1 cellular context compared by ENCODE assay signal in the genomic region with DNA sequence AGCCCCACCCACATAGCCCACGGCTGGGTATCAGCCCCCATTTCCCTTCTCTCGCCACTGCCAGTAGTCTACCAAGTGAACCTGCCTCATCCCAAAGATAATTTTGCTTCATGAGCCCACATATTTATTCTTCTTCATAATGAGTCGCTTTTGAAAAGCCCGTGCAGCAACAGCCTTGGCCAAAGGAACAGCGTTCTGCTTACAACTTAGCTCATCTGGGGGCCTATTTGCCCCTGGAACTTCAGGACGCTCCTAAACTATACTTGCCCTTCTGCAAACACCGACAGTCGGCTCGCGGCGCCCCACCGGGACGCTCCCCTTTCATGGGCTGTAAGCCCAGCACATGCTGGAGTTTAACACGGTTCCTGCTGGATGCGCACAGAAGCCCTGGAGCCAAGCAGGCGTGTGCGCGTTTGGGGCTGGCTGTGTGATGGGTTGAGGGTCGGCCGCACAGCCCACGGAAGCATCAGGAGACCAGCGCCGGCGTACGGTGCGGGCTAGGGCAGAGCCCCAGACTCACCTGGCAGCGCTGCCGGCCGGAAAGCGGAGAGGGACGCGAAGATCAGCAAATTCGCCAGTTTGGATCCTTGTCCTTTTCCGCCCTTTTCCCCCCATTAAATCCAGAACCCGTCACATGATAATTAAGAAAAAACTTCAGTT.
TF ChIP-seq lines count a peak whose summit lies in the region.

No MANE protein-coding gene starts in this region.

TF ChIP-seq in K562, 482 proteins besides CTCF, POLR2A, EP300 and RAD21 (continued from another document and continues in another):
- TF ChIP-seq TAL1 (IDR thresholded peaks at IDR 0.05) (no peak; the same call in 1 of the 2 replicates), KAT7 (CRISPR knock-in tag; IDR thresholded peaks at IDR 0.05; ENCODE audit: borderline replicate concordance) (no peak), SMARCA5 (IDR thresholded peaks at IDR 0.05) (peak; percentile 41; the same call in 1 of the 2 replicates), RBBP5 (IDR thresholded peaks at IDR 0.05; ENCODE audit: borderline replicate concordance, insufficient read depth, low read length, poor library complexity, severe bottlenecking) (peak; percentile 50), MECOM (CRISPR knock-in tag; IDR thresholded peaks at IDR 0.05) (no peak), EP400 (IDR thresholded peaks at IDR 0.05) (no peak), RBM39 (optimal IDR thresholded peaks at IDR 0.05; ENCODE audit: low read depth, low read length) (no peak), RBM14 (IDR thresholded peaks at IDR 0.05; ENCODE audit: borderline replicate concordance, insufficient read depth, low read depth, low read length) (no peak), NR2F6 (CRISPR knock-in tag; IDR thresholded peaks at IDR 0.05) (0 out of 2 replicates have a peak, but pooled peaks have one; percentile 71), ZNF212 (CRISPR knock-in tag; IDR thresholded peaks at IDR 0.05) (no peak), DMBX1 (CRISPR knock-in tag; IDR thresholded peaks at IDR 0.05; ENCODE audit: borderline replicate concordance) (0 out of 2 replicates have a peak, but pooled peaks have one; percentile 50), TSC22D4 (tag; IDR thresholded peaks at IDR 0.05) (no peak), ARID2 (IDR thresholded peaks at IDR 0.05) (no peak), TAF7 (tag; IDR thresholded peaks at IDR 0.05) (no peak), ZNF77 (CRISPR knock-in tag; IDR thresholded peaks at IDR 0.05) (no peak), FOS (IDR thresholded peaks at IDR 0.05; ENCODE audit: extremely low read depth, insufficient read length) (no peak), ATF1 (CRISPR knock-in tag; IDR thresholded peaks at IDR 0.05) (no peak), ATF1 (tag; IDR thresholded peaks at IDR 0.05) (no peak), KHSRP (IDR thresholded peaks at IDR 0.05) (no peak), ERF (CRISPR knock-in tag; IDR thresholded peaks at IDR 0.05) (peak; percentile 60; the same call in 1 of the 2 replicates), RFX1 (IDR thresholded peaks at IDR 0.05) (no peak), CEBPG (CRISPR knock-in tag; IDR thresholded peaks at IDR 0.05) (no peak), CEBPG (tag; conservative IDR thresholded peaks at IDR 0.05 in 1 of 2, IDR thresholded peaks at IDR 0.05 in 1 of 2) (no peak), BRF1 (IDR thresholded peaks at IDR 0.05; ENCODE audit: borderline replicate concordance, extremely low read depth, insufficient read length) (no peak), KDM5B (IDR thresholded peaks at IDR 0.05; ENCODE audit: insufficient replicate concordance, low read depth, low read length) (no peak), ZNF23 (CRISPR knock-in tag; IDR thresholded peaks at IDR 0.05) (0 out of 2 replicates have a peak, but pooled peaks have one; percentile 12), ZKSCAN3 (CRISPR knock-in tag; IDR thresholded peaks at IDR 0.05) (no peak), RFX7 (CRISPR knock-in tag; IDR thresholded peaks at IDR 0.05) (no peak), ZNF830 (CRISPR knock-in tag; IDR thresholded peaks at IDR 0.05) (0 out of 2 replicates have a peak, but pooled peaks have one; percentile 81), ZNF561 (CRISPR knock-in tag; conservative IDR thresholded peaks at IDR 0.05) (no peak), HMG20A (CRISPR knock-in tag; conservative IDR thresholded peaks at IDR 0.05) (0 out of 2 replicates have a peak, but pooled peaks have one; percentile 49), OTX1 (CRISPR knock-in tag; IDR thresholded peaks at IDR 0.05) (peak; percentile 83; the same call in 1 of the 2 replicates), ESRRA (IDR thresholded peaks at IDR 0.05; ENCODE audit: borderline replicate concordance, low read depth) (no peak), MTA1 (IDR thresholded peaks at IDR 0.05; ENCODE audit: borderline replicate concordance) (no peak), SMAD2 (IDR thresholded peaks at IDR 0.05; ENCODE audit: low read depth, low read length) (no peak), ELF2 (CRISPR knock-in tag; IDR thresholded peaks at IDR 0.05) (peak; percentile 40; the same call in 1 of the 2 replicates), PHB2 (IDR thresholded peaks at IDR 0.05; ENCODE audit: low read depth) (no peak), SAP30 (IDR thresholded peaks at IDR 0.05; ENCODE audit: borderline replicate concordance, insufficient read depth, low read depth, low read length, poor library complexity, severe bottlenecking) (peak; percentile 87), SMAD4 (CRISPR knock-in tag; conservative IDR thresholded peaks at IDR 0.05) (peak; percentile 13), ZNF668 (CRISPR knock-in tag; IDR thresholded peaks at IDR 0.05) (no peak), SNRNP70 (optimal IDR thresholded peaks at IDR 0.05; ENCODE audit: low read depth, low read length) (no peak), RBFOX2 (IDR thresholded peaks at IDR 0.05; ENCODE audit: low read depth, low read length) (no peak), ZNF780A (CRISPR knock-in tag; IDR thresholded peaks at IDR 0.05) (no peak), XRCC5 (IDR thresholded peaks at IDR 0.05; ENCODE audit: low read depth, low read length) (no peak), RBM15 (IDR thresholded peaks at IDR 0.05; ENCODE audit: insufficient read depth, low read length) (no peak), ZFP36 (IDR thresholded peaks at IDR 0.05; ENCODE audit: low read depth, low read length, partially characterized antibody) (no peak), KLF16 (IDR thresholded peaks at IDR 0.05) (no peak), JUN (IDR thresholded peaks at IDR 0.05; ENCODE audit: borderline replicate concordance, low read depth, low read length) (no peak), JUN (CRISPR knock-in tag; IDR thresholded peaks at IDR 0.05; ENCODE audit: borderline replicate concordance) (no peak), ZNF586 (CRISPR knock-in tag; conservative IDR thresholded peaks at IDR 0.05) (no peak), POU5F1 (IDR thresholded peaks at IDR 0.05; ENCODE audit: borderline replicate concordance, low read depth, low read length, partially characterized antibody) (no peak), MBD2 (IDR thresholded peaks at IDR 0.05; ENCODE audit: borderline replicate concordance, low read depth) (no peak), SIRT6 (IDR thresholded peaks at IDR 0.05; ENCODE audit: low read depth, low read length) (no peak), JUND (IDR thresholded peaks at IDR 0.05; ENCODE audit: borderline replicate concordance, low read depth, low read length) (no peak), JUND (tag; IDR thresholded peaks at IDR 0.05; ENCODE audit: borderline replicate concordance, low read depth, low read length) (no peak), ZEB2 (IDR thresholded peaks at IDR 0.05) (0 out of 2 replicates have a peak, but pooled peaks have one; percentile 58), ZC3H4 (CRISPR knock-in tag; IDR thresholded peaks at IDR 0.05; ENCODE audit: borderline replicate concordance) (no peak), NELFE (IDR thresholded peaks at IDR 0.05; ENCODE audit: insufficient read depth, insufficient read length) (no peak), PHF20 (IDR thresholded peaks at IDR 0.05; ENCODE audit: partially characterized antibody) (peak; percentile 37), ETV1 (tag; conservative IDR thresholded peaks at IDR 0.05; ENCODE audit: low read depth) (no peak), SMARCB1 (IDR thresholded peaks at IDR 0.05; ENCODE audit: insufficient read length, low read depth) (no peak)
- TF ChIP-seq, protein P1, sequence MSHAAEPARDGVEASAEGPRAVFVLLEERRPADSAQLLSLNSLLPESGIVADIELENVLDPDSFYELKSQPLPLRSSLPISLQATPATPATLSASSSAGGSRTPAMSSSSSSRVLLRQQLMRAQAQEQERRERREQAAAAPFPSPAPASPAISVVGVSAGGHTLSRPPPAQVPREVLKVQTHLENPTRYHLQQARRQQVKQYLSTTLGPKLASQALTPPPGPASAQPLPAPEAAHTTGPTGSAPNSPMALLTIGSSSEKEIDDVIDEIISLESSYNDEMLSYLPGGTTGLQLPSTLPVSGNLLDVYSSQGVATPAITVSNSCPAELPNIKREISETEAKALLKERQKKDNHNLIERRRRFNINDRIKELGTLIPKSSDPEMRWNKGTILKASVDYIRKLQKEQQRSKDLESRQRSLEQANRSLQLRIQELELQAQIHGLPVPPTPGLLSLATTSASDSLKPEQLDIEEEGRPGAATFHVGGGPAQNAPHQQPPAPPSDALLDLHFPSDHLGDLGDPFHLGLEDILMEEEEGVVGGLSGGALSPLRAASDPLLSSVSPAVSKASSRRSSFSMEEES (CRISPR knock-in tag; IDR thresholded peaks at IDR 0.05) = peak; percentile 43
- TF ChIP-seq, protein P2, sequence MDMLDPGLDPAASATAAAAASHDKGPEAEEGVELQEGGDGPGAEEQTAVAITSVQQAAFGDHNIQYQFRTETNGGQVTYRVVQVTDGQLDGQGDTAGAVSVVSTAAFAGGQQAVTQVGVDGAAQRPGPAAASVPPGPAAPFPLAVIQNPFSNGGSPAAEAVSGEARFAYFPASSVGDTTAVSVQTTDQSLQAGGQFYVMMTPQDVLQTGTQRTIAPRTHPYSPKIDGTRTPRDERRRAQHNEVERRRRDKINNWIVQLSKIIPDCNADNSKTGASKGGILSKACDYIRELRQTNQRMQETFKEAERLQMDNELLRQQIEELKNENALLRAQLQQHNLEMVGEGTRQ (CRISPR knock-in tag; IDR thresholded peaks at IDR 0.05) = no peak
- TF ChIP-seq, protein P3, sequence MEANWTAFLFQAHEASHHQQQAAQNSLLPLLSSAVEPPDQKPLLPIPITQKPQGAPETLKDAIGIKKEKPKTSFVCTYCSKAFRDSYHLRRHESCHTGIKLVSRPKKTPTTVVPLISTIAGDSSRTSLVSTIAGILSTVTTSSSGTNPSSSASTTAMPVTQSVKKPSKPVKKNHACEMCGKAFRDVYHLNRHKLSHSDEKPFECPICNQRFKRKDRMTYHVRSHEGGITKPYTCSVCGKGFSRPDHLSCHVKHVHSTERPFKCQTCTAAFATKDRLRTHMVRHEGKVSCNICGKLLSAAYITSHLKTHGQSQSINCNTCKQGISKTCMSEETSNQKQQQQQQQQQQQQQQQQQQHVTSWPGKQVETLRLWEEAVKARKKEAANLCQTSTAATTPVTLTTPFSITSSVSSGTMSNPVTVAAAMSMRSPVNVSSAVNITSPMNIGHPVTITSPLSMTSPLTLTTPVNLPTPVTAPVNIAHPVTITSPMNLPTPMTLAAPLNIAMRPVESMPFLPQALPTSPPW (CRISPR knock-in tag; IDR thresholded peaks at IDR 0.05) = no peak; the same call in 1 of the 2 replicates
- TF ChIP-seq, protein P4, sequence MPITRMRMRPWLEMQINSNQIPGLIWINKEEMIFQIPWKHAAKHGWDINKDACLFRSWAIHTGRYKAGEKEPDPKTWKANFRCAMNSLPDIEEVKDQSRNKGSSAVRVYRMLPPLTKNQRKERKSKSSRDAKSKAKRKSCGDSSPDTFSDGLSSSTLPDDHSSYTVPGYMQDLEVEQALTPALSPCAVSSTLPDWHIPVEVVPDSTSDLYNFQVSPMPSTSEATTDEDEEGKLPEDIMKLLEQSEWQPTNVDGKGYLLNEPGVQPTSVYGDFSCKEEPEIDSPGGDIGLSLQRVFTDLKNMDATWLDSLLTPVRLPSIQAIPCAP (CRISPR knock-in tag; IDR thresholded peaks at IDR 0.05; ENCODE audit: borderline replicate concordance) = no peak
- TF ChIP-seq, protein P5, sequence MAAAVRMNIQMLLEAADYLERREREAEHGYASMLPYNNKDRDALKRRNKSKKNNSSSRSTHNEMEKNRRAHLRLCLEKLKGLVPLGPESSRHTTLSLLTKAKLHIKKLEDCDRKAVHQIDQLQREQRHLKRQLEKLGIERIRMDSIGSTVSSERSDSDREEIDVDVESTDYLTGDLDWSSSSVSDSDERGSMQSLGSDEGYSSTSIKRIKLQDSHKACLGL (CRISPR knock-in tag; IDR thresholded peaks at IDR 0.05; ENCODE audit: borderline replicate concordance, poor library complexity, severe bottlenecking) = no peak
- TF ChIP-seq, protein P6, sequence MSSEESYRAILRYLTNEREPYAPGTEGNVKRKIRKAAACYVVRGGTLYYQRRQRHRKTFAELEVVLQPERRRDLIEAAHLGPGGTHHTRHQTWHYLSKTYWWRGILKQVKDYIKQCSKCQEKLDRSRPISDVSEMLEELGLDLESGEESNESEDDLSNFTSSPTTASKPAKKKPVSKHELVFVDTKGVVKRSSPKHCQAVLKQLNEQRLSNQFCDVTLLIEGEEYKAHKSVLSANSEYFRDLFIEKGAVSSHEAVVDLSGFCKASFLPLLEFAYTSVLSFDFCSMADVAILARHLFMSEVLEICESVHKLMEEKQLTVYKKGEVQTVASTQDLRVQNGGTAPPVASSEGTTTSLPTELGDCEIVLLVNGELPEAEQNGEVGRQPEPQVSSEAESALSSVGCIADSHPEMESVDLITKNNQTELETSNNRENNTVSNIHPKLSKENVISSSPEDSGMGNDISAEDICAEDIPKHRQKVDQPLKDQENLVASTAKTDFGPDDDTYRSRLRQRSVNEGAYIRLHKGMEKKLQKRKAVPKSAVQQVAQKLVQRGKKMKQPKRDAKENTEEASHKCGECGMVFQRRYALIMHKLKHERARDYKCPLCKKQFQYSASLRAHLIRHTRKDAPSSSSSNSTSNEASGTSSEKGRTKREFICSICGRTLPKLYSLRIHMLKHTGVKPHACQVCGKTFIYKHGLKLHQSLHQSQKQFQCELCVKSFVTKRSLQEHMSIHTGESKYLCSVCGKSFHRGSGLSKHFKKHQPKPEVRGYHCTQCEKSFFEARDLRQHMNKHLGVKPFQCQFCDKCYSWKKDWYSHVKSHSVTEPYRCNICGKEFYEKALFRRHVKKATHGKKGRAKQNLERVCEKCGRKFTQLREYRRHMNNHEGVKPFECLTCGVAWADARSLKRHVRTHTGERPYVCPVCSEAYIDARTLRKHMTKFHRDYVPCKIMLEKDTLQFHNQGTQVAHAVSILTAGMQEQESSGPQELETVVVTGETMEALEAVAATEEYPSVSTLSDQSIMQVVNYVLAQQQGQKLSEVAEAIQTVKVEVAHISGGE (CRISPR knock-in tag; IDR thresholded peaks at IDR 0.05) = peak in 1 of 3 experiments; percentile 78; a peak in 2 of 6 replicates
- TF ChIP-seq, protein P7, sequence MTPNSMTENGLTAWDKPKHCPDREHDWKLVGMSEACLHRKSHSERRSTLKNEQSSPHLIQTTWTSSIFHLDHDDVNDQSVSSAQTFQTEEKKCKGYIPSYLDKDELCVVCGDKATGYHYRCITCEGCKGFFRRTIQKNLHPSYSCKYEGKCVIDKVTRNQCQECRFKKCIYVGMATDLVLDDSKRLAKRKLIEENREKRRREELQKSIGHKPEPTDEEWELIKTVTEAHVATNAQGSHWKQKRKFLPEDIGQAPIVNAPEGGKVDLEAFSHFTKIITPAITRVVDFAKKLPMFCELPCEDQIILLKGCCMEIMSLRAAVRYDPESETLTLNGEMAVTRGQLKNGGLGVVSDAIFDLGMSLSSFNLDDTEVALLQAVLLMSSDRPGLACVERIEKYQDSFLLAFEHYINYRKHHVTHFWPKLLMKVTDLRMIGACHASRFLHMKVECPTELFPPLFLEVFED (CRISPR knock-in tag; conservative IDR thresholded peaks at IDR 0.05) = no peak
- TF ChIP-seq, protein P8, sequence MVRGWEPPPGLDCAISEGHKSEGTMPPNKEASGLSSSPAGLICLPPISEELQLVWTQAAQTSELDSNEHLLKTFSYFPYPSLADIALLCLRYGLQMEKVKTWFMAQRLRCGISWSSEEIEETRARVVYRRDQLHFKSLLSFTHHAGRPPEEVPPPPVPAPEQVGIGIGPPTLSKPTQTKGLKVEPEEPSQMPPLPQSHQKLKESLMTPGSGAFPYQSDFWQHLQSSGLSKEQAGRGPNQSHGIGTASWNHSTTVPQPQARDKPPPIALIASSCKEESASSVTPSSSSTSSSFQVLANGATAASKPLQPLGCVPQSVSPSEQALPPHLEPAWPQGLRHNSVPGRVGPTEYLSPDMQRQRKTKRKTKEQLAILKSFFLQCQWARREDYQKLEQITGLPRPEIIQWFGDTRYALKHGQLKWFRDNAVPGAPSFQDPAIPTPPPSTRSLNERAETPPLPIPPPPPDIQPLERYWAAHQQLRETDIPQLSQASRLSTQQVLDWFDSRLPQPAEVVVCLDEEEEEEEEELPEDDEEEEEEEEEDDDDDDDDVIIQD (CRISPR knock-in tag; IDR thresholded peaks at IDR 0.05) = no peak
